18 cellular contexts compared by ENCODE assay signal in the genomic region with DNA sequence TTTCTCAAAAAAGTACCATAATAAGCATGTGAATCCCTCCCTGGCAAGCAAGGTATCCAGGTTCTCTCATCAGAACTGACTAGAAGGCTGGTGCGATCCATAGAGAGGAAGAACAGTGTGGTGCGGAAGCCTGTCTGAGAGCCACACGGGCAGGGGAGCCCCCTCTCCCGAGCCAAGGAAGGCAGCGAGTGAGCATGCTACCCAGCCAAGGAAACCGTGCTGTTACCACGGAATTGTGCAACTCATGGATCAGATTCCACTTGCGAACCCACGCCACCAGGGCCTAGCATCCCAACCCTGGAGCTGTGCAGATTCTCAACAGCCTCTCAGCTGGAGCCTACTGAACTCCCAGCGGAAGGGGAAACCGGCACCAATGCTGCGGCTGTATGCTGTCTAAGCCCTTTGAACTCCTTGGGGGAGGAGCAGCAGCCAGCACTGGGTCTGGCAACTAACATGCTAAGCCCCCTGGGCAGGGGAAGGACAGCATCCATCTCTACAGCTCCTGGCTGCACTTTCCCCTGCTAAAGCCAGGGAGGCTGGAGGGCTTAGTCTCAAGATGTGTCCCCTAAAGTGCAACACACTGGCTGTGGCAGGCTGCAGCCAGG.
DNase-seq lines count a peak whose midpoint lies in the region; TF ChIP-seq lines count a peak whose summit lies in the region.
"Had no signal": no experiment of that assay in that cellular context is flagged by ENCODE, and none has a peak within 500 bp of the region (broad histone marks: within the 10 kb centered on the region; RNA-seq: fewer than 3 reads in every experiment).

No MANE protein-coding gene starts in this region.

- H3K18ac ChIP-seq in neuronal stem cell (ENCODE audit: low read length): peak overlapping the region; percentile 39

- H3K4me2 ChIP-seq in neuronal stem cell (ENCODE audit: insufficient read depth, low read length, poor library complexity, severe bottlenecking): no peak overlapping the region
- H3K4me2 ChIP-seq: PC-9 had no signal

- H3K4me1 Mint-ChIP-seq in chondrocyte (ENCODE audit: low read depth): no peaks in the 10 kb centered on the region
- H3K4me1 Mint-ChIP-seq in mesothelial cell of epicardium: no peaks in the 10 kb centered on the region

- no peak overlapping the region for H2BK120ac ChIP-seq in neuronal stem cell (ENCODE audit: low read depth, low read length)

- H3K4ac ChIP-seq in neuronal stem cell (ENCODE audit: low read length): no peak overlapping the region

- H2BK12ac ChIP-seq in neuronal stem cell (ENCODE audit: low read length): peak overlapping the region; percentile 14

- H3K9me3 Mint-ChIP-seq in chondrocyte (ENCODE audit: low read depth) (peaks cover 6% of the 10 kb centered on the region), mesothelial cell of epicardium (peaks cover 7% of the 10 kb centered on the region)
- H3K9me3 Mint-ChIP-seq: CD4-positive, alpha-beta T cell had no signal

- no peak overlapping the region for H2BK15ac ChIP-seq in neuronal stem cell (ENCODE audit: low read length)

- H3K27ac ChIP-seq in neuronal stem cell (replicated peaks; ENCODE audit: low read length): no peak overlapping the region
- no peak overlapping the region for H3K27ac ChIP-seq in coronary artery
- H3K27ac ChIP-seq: PC-9, RWPE1 had no signal

- H4K91ac ChIP-seq in neuronal stem cell (ENCODE audit: low read depth, low read length, poor library complexity): no peak overlapping the region

- no peak for TF ChIP-seq CTCF in chondrocyte (IDR thresholded peaks at IDR 0.05)
- no peak for TF ChIP-seq CTCF in coronary artery (IDR thresholded peaks at IDR 0.05)
- no peak for TF ChIP-seq CTCF in mesothelial cell of epicardium (IDR thresholded peaks at IDR 0.05; ENCODE audit: unreplicated experiment)

- H3K27me3 ChIP-seq in neuronal stem cell (ENCODE audit: control insufficient read depth in 3 of 3, insufficient read depth in 3 of 3, low read depth in 1 of 3, low read length in 3 of 3): no peaks in the 10 kb centered on the region

- H2AK5ac ChIP-seq in neuronal stem cell (ENCODE audit: low read depth, low read length): no peak overlapping the region

- H2AFZ ChIP-seq in neuronal stem cell (ENCODE audit: low read length): peak overlapping the region; percentile 45
- H2AFZ ChIP-seq: PC-9 had no signal

- H3K27ac Mint-ChIP-seq in chondrocyte (ENCODE audit: unreplicated experiment): no peak overlapping the region
- no peak overlapping the region for H3K27ac Mint-ChIP-seq in mesothelial cell of epicardium
- H3K27ac Mint-ChIP-seq: CD4-positive, alpha-beta T cell had no signal

- peak; percentile 81 for DNase-seq in ELF-1 (ENCODE audit: low read depth, low spot score)
- DNase-seq in chondrocyte (ENCODE audit: low spot score): peak; percentile 49
- DNase-seq in iPS-NIHi7 (ENCODE audit: extremely low spot score): peak; percentile 24
- no peak for DNase-seq in neuronal stem cell (ENCODE audit: low spot score)
- no peak for DNase-seq in coronary artery (ENCODE audit: low spot score)
- no peak for DNase-seq in mesothelial cell of epicardium (ENCODE audit: low spot score in 2 of 2, unreplicated experiment in 2 of 2)
- DNase-seq in NK-92 (lab: John Stamatoyannopoulos, UW; ENCODE audit: unreplicated experiment): no peak
- no peak for DNase-seq in activated CD4-positive, CD25-positive, alpha-beta regulatory T cell treated with anti-CD3 and anti-CD28 coated beads, Interleukin-2, amount 50 U/mL, for 72 hours
- DNase-seq: CD4-positive, alpha-beta T cell; MV-4-11; NCI-H187 treated with DMSO at 0.1 percent for 48 hours; NCI-H345; NCI-H526; PC-9; SIG-M5 had no signal

- no peaks in the 10 kb centered on the region for H3K79me1 ChIP-seq in neuronal stem cell (ENCODE audit: low read depth, low read length)

- H3K4me1 ChIP-seq in neuronal stem cell (ENCODE audit: control insufficient read depth in 2 of 2, insufficient read depth in 1 of 2, low read depth in 1 of 2, low read length in 2 of 2): peaks cover 0 to 6% of the 10 kb centered on the region in 2 donors

- H3K4me3 Mint-ChIP-seq in chondrocyte (ENCODE audit: unreplicated experiment): no peak overlapping the region
- no peak overlapping the region for H3K4me3 Mint-ChIP-seq in mesothelial cell of epicardium
- H3K4me3 Mint-ChIP-seq: CD4-positive, alpha-beta T cell had no signal

- no peak overlapping the region for H3K14ac ChIP-seq in neuronal stem cell (ENCODE audit: low read length)

- H3K27me3 Mint-ChIP-seq in chondrocyte (ENCODE audit: low read depth) (no peaks in the 10 kb centered on the region), mesothelial cell of epicardium (ENCODE audit: low read depth) (no peaks in the 10 kb centered on the region)
- H3K27me3 Mint-ChIP-seq: CD4-positive, alpha-beta T cell had no signal

- no peaks in the 10 kb centered on the region for H3K9me3 ChIP-seq in neuronal stem cell (replicated peaks in 1 of 2; ENCODE audit: control insufficient read depth in 2 of 2, insufficient read depth in 1 of 2, low read depth in 1 of 2, low read length in 2 of 2)

- H3K36me3 Mint-ChIP-seq in chondrocyte (ENCODE audit: low read depth) (peaks cover 4% of the 10 kb centered on the region), mesothelial cell of epicardium (peaks cover 4% of the 10 kb centered on the region)

- H3K4me3 ChIP-seq in neuronal stem cell (ENCODE audit: low read length in 2 of 2) (peak overlapping the region in 1 of 2 donors; percentile 20), coronary artery (no peak overlapping the region)
- H3K4me3 ChIP-seq: GM12878, K562, PC-9 had no signal

- H3K9ac ChIP-seq in neuronal stem cell (ENCODE audit: low read depth, low read length, poor library complexity): peak overlapping the region; percentile 0

- WGBS in neuronal stem cell (ENCODE audit: extremely low coverage in 2 of 2, insufficient read length in 2 of 2, insufficient replicate concordance in 1 of 2), 2 donors: no CpG with 5 or more reads among the region's 12 CpGs

- no peaks in the 10 kb centered on the region for H3K36me3 ChIP-seq in neuronal stem cell (replicated peaks in 1 of 2; ENCODE audit: control insufficient read depth in 2 of 2, insufficient read depth in 2 of 2, low read length in 2 of 2)

- no peak overlapping the region for H4K8ac ChIP-seq in neuronal stem cell (ENCODE audit: low read depth, low read length)

- H3K23ac ChIP-seq in neuronal stem cell (ENCODE audit: low read depth, low read length, poor library complexity): no peak overlapping the region

- H2BK5ac ChIP-seq in neuronal stem cell (ENCODE audit: low read length): peak overlapping the region; percentile 9

Comparison
In these comparisons a context has a peak if more than half of its experiments do, and no peak if none do; other contexts are left out.
1. DNase-seq: peak in ELF-1 (single experiment), chondrocyte (single experiment) and iPS-NIHi7 (single experiment); none in neuronal stem cell (single experiment), coronary artery (single experiment), mesothelial cell of epicardium (0 of 2), NK-92 (single experiment) and activated CD4-positive, CD25-positive, alpha-beta regulatory T cell treated with anti-CD3 and anti-CD28 coated beads, Interleukin-2, amount 50 U/mL, for 72 hours (single experiment).